8 cellular contexts compared by ENCODE assay signal in genomic region chr14:104976198-104977007, GRCh38. TPM values are rescaled to one million over a fixed set of nuclear protein-coding genes. Genes with fewer than 3 reads are reported as not detected.
A peak's percentile ranks its signal among the peaks of the same experiment; 100 is the strongest.
DNase-seq lines count a peak whose midpoint lies in the region; ATAC-seq and TF ChIP-seq lines count a peak whose summit lies in the region.

No MANE protein-coding gene starts in this region.

- H3K9me3 Mint-ChIP-seq in CD14-positive monocyte: peaks cover 0 to 14% (median 3%) of the 10 kb centered on the region in 7 donors
- no peaks in the 10 kb centered on the region for H3K9me3 Mint-ChIP-seq in activated CD4-positive, alpha-beta T cell treated with anti-CD3 and anti-CD28 coated beads, Interleukin-2, amount 10 ng/mL, durations not matched to agents 24 days and 14 days
- H3K9me3 Mint-ChIP-seq in chondrocyte (ENCODE audit: low read depth): no peaks in the 10 kb centered on the region

- peaks cover 17% of the 10 kb centered on the region for H3K4me1 Mint-ChIP-seq in CD14-positive monocyte
- H3K4me1 Mint-ChIP-seq in activated CD4-positive, alpha-beta T cell treated with anti-CD3 and anti-CD28 coated beads, Interleukin-2, amount 10 ng/mL, durations not matched to agents 24 days and 14 days: peaks cover 9% of the 10 kb centered on the region
- peaks cover 67% of the 10 kb centered on the region for H3K4me1 Mint-ChIP-seq in chondrocyte (ENCODE audit: low read depth)

- TF ChIP-seq RAD21 in liver (IDR thresholded peaks at IDR 0.05): peak; percentile 96

- H3K4me3 Mint-ChIP-seq in CD14-positive monocyte (peak overlapping the region in 1 of 2 donors; percentile 79), chondrocyte (ENCODE audit: unreplicated experiment) (peak overlapping the region; percentile 91)
- H3K4me3 Mint-ChIP-seq in activated CD4-positive, alpha-beta T cell treated with anti-CD3 and anti-CD28 coated beads, Interleukin-2, amount 10 ng/mL, durations not matched to agents 24 days and 14 days: peak overlapping the region; percentile 31

- H3K9ac ChIP-seq in liver (ENCODE audit: low read depth in 1 of 2, low read length in 2 of 2): no peak overlapping the region

- H3K36me3 Mint-ChIP-seq in CD14-positive monocyte: peaks cover 2 to 3% of the 10 kb centered on the region in 2 donors
- no peaks in the 10 kb centered on the region for H3K36me3 Mint-ChIP-seq in activated CD4-positive, alpha-beta T cell treated with anti-CD3 and anti-CD28 coated beads, Interleukin-2, amount 10 ng/mL, durations not matched to agents 24 days and 14 days (ENCODE audit: low read depth)
- no peaks in the 10 kb centered on the region for H3K36me3 Mint-ChIP-seq in chondrocyte (ENCODE audit: low read depth)

- H3K27ac Mint-ChIP-seq in CD14-positive monocyte (peak overlapping the region in 2 of 7 donors; percentile 45 to 79), chondrocyte (ENCODE audit: unreplicated experiment) (peak overlapping the region; percentile 54)
- H3K27ac Mint-ChIP-seq in activated CD4-positive, alpha-beta T cell treated with anti-CD3 and anti-CD28 coated beads, Interleukin-2, amount 10 ng/mL, durations not matched to agents 24 days and 14 days: no peak overlapping the region

- H3K27me3 Mint-ChIP-seq in CD14-positive monocyte (ENCODE audit: low read depth in 3 of 3) (peaks cover 38 to 43% (median 42%) of the 10 kb centered on the region in 3 donors), chondrocyte (ENCODE audit: low read depth) (no peaks in the 10 kb centered on the region)
- H3K27me3 Mint-ChIP-seq in activated CD4-positive, alpha-beta T cell treated with anti-CD3 and anti-CD28 coated beads, Interleukin-2, amount 10 ng/mL, durations not matched to agents 24 days and 14 days: peaks cover 24% of the 10 kb centered on the region

- DNase-seq in CD14-positive monocyte (ENCODE audit: low spot score) (peak; percentile 85), NCI-H460 (ENCODE audit: extremely low read depth, low read depth) (peak; percentile 78), chondrocyte (ENCODE audit: low spot score) (peak; percentile 88), 8988T (no peak)
- DNase-seq in activated CD4-positive, alpha-beta T cell treated with anti-CD3 and anti-CD28 coated beads, Interleukin-2, amount 10 ng/mL, durations not matched to agents 24 days and 14 days: peak; percentile 96
- peak; percentile 71 to 81 (median 80) for DNase-seq in stimulated activated CD4-positive, alpha-beta T cell treated with anti-CD3 and anti-CD28 coated beads, TNF-alpha, amount 100 ng/mL, for 4 hours (ENCODE audit: low read depth in 3 of 3)

- no peaks in the 10 kb centered on the region for H3K27me3 ChIP-seq in liver (ENCODE audit: control insufficient read depth in 4 of 4, insufficient read depth in 4 of 4, low read length in 3 of 4)

- ATAC-seq in GM21786 (IDR thresholded peaks at IDR 0.05; ENCODE audit: unreplicated experiment): peak; percentile 46

- intact Hi-C loops in CD14-positive monocyte (cut with micrococcal nuclease): loop anchor here (1.0 to 5.0 kb wide), 4 partner anchors 41 to 206 kb away; partner anchors contain the start of gene NUDT14 (in 1 of the 2)
- intact Hi-C loops in activated CD4-positive, alpha-beta T cell treated with anti-CD3 and anti-CD28 coated beads, Interleukin-2, amount 10 ng/mL, durations not matched to agents 24 days and 14 days (cut with micrococcal nuclease): loop anchor here (1.0 kb wide), 1 partner anchor 69 kb away; no protein-coding TSS in a partner anchor

- H3K4me3 ChIP-seq in liver (ENCODE audit: low read depth in 1 of 3, low read length in 3 of 3): no peak overlapping the region

- no peaks in the 10 kb centered on the region for H3K9me3 ChIP-seq in liver (ENCODE audit: control insufficient read depth in 4 of 4, low read length in 3 of 4)

- no peaks in the 10 kb centered on the region for H3K36me3 ChIP-seq in liver (ENCODE audit: control insufficient read depth in 4 of 4, insufficient read depth in 3 of 4, low read depth in 1 of 4, low read length in 3 of 4)

- H3K27ac ChIP-seq in liver (ENCODE audit: low read depth in 1 of 2, low read length in 2 of 2): no peak overlapping the region

- 39% methylated on average over 21 of the region's 21 CpGs for WGBS in liver

- TF ChIP-seq CTCF in CD14-positive monocyte (IDR thresholded peaks at IDR 0.05) (peak; percentile 90), chondrocyte (IDR thresholded peaks at IDR 0.05) (peak; percentile 97), liver (IDR thresholded peaks at IDR 0.05; ENCODE audit: low read depth, low read length, missing input control) (peak; percentile 97)

- H3K4me1 ChIP-seq in liver (ENCODE audit: control insufficient read depth in 4 of 4, insufficient read depth in 4 of 4, low read length in 3 of 4): peaks cover 6 to 32% (median 24%) of the 10 kb centered on the region in 4 donors

TF ChIP-seq in liver, 16 proteins besides CTCF, POLR2A, EP300 and RAD21:
- TF ChIP-seq RXRA (IDR thresholded peaks at IDR 0.05) (peak in 1 of 2 donors; percentile 21), SP1 (IDR thresholded peaks at IDR 0.05) (peak; percentile 53), HNF4A (conservative IDR thresholded peaks at IDR 0.05) (peak; percentile 48), JUND (IDR thresholded peaks at IDR 0.05) (no peak)

RNA-seq across cellular contexts. Expression of gene AHNAK2, which starts 1.8 kb away (rescaled TPM):
- polyA plus RNA-seq in CD14-positive monocyte (under 1 TPM in 1 of 2 donors, not detected in 1; 0.01 TPM), liver (1 to 10 TPM in 1 of 2 donors, under 1 TPM in 1; 0.40 to 1.9 TPM)
- total RNA-seq in NCI-H460 (2014; rRNA removed; shearing (Covaris generic)): 35.9 and 38.2 TPM in 2 replicates
- 7.3 and 9.2 TPM in 2 replicates for polyA plus RNA-seq in NCI-H460 (2014; cell fraction: nucleus; rRNA removed)
- 0.02 TPM in 2 replicates for total RNA-seq in activated CD4-positive, alpha-beta T cell treated with anti-CD3 and anti-CD28 coated beads, Interleukin-2, amount 10 ng/mL, durations not matched to agents 24 days and 14 days
- total RNA-seq in chondrocyte (271 to 361 TPM (median 274 TPM) in 3 replicates), liver (1 to 10 TPM in 1 of 2 donors, under 1 TPM in 1; 0.05 to 2.6 TPM)

RNA-seq across cellular contexts. Expression of gene CLBA1, which starts 9.2 kb away (rescaled TPM):
- under 1 TPM; 0.62 to 0.76 TPM for polyA plus RNA-seq in CD14-positive monocyte
- total RNA-seq in NCI-H460 (2014; rRNA removed; shearing (Covaris generic)): 9.1 and 11.8 TPM in 2 replicates
- polyA plus RNA-seq in NCI-H460 (2014; cell fraction: nucleus; rRNA removed): 19.8 and 21.9 TPM in 2 replicates
- total RNA-seq in activated CD4-positive, alpha-beta T cell treated with anti-CD3 and anti-CD28 coated beads, Interleukin-2, amount 10 ng/mL, durations not matched to agents 24 days and 14 days: 2.4 and 2.5 TPM in 2 replicates
- total RNA-seq in chondrocyte: 6.0 to 6.3 TPM (median 6.3 TPM) in 3 replicates
- total RNA-seq in liver: 1 to 10 TPM in 1 of 2 donors, under 1 TPM in 1; 0.98 to 3.5 TPM
- 1 to 10 TPM; 1.0 to 3.9 TPM for polyA plus RNA-seq in liver

RNA-seq across cellular contexts. Expression of gene CDCA4, which starts 44.5 kb away (rescaled TPM):
- 10 to 100 TPM in 1 of 2 donors, 1 to 10 TPM in 1; 8.6 to 12.0 TPM for polyA plus RNA-seq in CD14-positive monocyte
- 56.1 and 64.5 TPM in 2 replicates for total RNA-seq in NCI-H460 (2014; rRNA removed; shearing (Covaris generic))
- polyA plus RNA-seq in NCI-H460 (2014; cell fraction: nucleus; rRNA removed): 88.3 and 96.6 TPM in 2 replicates
- 64.6 and 66.3 TPM in 2 replicates for total RNA-seq in activated CD4-positive, alpha-beta T cell treated with anti-CD3 and anti-CD28 coated beads, Interleukin-2, amount 10 ng/mL, durations not matched to agents 24 days and 14 days
- total RNA-seq in chondrocyte: 15.6 to 18.8 TPM (median 18.0 TPM) in 3 replicates
- total RNA-seq in liver: 10 to 100 TPM in 1 of 2 donors, 1 to 10 TPM in 1; 2.9 to 34.5 TPM
- 1 to 10 TPM; 1.2 to 2.5 TPM for polyA plus RNA-seq in liver

RNA-seq across cellular contexts. Expression of gene PLD4, which starts 51.7 kb away (rescaled TPM):
- polyA plus RNA-seq in CD14-positive monocyte (10 to 100 TPM; 15.1 to 15.5 TPM), liver (under 1 TPM; 0.31 to 0.39 TPM)
- not detected in 2 replicates for total RNA-seq in NCI-H460 (2014; rRNA removed; shearing (Covaris generic))
- not detected in 2 replicates for polyA plus RNA-seq in NCI-H460 (2014; cell fraction: nucleus; rRNA removed)
- 0.07 and 0.21 TPM in 2 replicates for total RNA-seq in activated CD4-positive, alpha-beta T cell treated with anti-CD3 and anti-CD28 coated beads, Interleukin-2, amount 10 ng/mL, durations not matched to agents 24 days and 14 days
- total RNA-seq in chondrocyte (0.07 to 0.10 TPM in 2 of 3 replicates, not detected in the other), liver (10 to 100 TPM in 1 of 2 donors, under 1 TPM in 1; under 0.01 to 14.5 TPM)

Comparison
In these comparisons a context has a peak if more than half of its experiments do, and no peak if none do; other contexts are left out.
1. RNA of gene AHNAK2, which starts 1.8 kb away (total RNA-seq): 271 to 361 TPM in chondrocyte and 35.9 to 38.2 TPM in NCI-H460; 0.05 to 2.6 TPM in liver and 0.02 TPM in activated CD4-positive, alpha-beta T cell treated with anti-CD3 and anti-CD28 coated beads, Interleukin-2, amount 10 ng/mL, durations not matched to agents 24 days and 14 days; every median in the first group is over 10 times any median in the second.
2. Peak in every context shown above with its lines, with median percentiles within 50 percentile points of each other: CTCF ChIP-seq.